Comparison of ENCODE assay signal across 18 cellular contexts in genomic region chr19:53962887-53963435, GRCh38. TPM values are rescaled to one million over a fixed set of nuclear protein-coding genes. Genes with fewer than 3 reads are reported as not detected.
DNase-seq lines count a peak whose midpoint lies in the region; ATAC-seq and TF ChIP-seq lines count a peak whose summit lies in the region.
"Had no signal": no experiment of that assay in that cellular context is flagged by ENCODE, and none has a peak within 500 bp of the region (broad histone marks: within the 10 kb centered on the region; RNA-seq: fewer than 3 reads in every experiment).

TSS of gene CACNG8 (plus strand) at chr19:53962937.

- H3K36me3 ChIP-seq in smooth muscle cell (ENCODE audit: low read depth) (no peaks in the 10 kb centered on the region), ascending aorta (no peaks in the 10 kb centered on the region)
- H3K36me3 ChIP-seq: tibial nerve had no signal

- DNase-seq in HFF-Myc (ENCODE audit: extremely low read depth, low read depth) (no peak), astrocyte of the spinal cord (ENCODE audit: low read depth, low spot score) (no peak), smooth muscle cell (lab: John Stamatoyannopoulos, UW; ENCODE audit: unreplicated experiment) (no peak), ascending aorta (ENCODE audit: low spot score in 2 of 2) (no peak), NCI-H128 (lab: John Stamatoyannopoulos, UW; ENCODE audit: unreplicated experiment) (no peak)
- DNase-seq: activated effector memory CD4-positive, alpha-beta T cell treated with anti-CD3 and anti-CD28 coated beads, Interleukin-2, amount 50 U/mL, for 16 hours; head of caudate nucleus; KBM-7; left cardiac atrium; NCI-H1092 treated with DMSO at 0.1 percent for 48 hours; small intestine had no signal

- H3K4me3 ChIP-seq in HFF-Myc (replicated peaks; ENCODE audit: low read depth, low read length) (0 out of 2 replicates have a peak within 1 kb of the TSS, but pooled peaks have one; percentile 9), astrocyte of the spinal cord (ENCODE audit: low read depth, low read length) (peak within 1 kb of the TSS; percentile 12), iPS-11a (ENCODE audit: low read depth, low read length) (peak within 1 kb of the TSS; percentile 41), smooth muscle cell (peak within 1 kb of the TSS; percentile 30), ascending aorta (no peak within 1 kb of the TSS)
- H3K4me3 ChIP-seq: coronary artery, tibial nerve had no signal

- no peaks in the 10 kb centered on the region for H3K9me3 ChIP-seq in smooth muscle cell (replicated peaks; ENCODE audit: low read depth)
- H3K9me3 ChIP-seq in ascending aorta, result no peaks in the 10 kb centered on the region
- H3K9me3 ChIP-seq: tibial nerve had no signal

- H3K4me1 ChIP-seq in smooth muscle cell (ENCODE audit: low read depth), result peaks cover 16% of the 10 kb centered on the region
- no peaks in the 10 kb centered on the region for H3K4me1 ChIP-seq in ascending aorta
- H3K4me1 ChIP-seq: tibial nerve had no signal

- H3K4me2 ChIP-seq in smooth muscle cell, result peak within 1 kb of the TSS; percentile 80

- ATAC-seq in GM19397 (IDR thresholded peaks at IDR 0.05; ENCODE audit: unreplicated experiment) (no peak), GM21529 (IDR thresholded peaks at IDR 0.05; ENCODE audit: unreplicated experiment) (no peak)
- ATAC-seq: activated CD4-positive, CD25-positive, alpha-beta regulatory T cell treated with anti-CD3 and anti-CD28 coated beads, Interleukin-2, amount 50 U/mL, for 24 hours; left cardiac atrium had no signal

- H3F3A ChIP-seq in smooth muscle cell (ENCODE audit: low read depth), result no peaks in the 10 kb centered on the region

- no peaks in the 10 kb centered on the region for H4K20me1 ChIP-seq in smooth muscle cell (ENCODE audit: low read depth)

- no peaks in the 10 kb centered on the region for H3K79me2 ChIP-seq in smooth muscle cell (ENCODE audit: low read depth)

- H3K27ac ChIP-seq in smooth muscle cell (ENCODE audit: low read depth), result no peak within 1 kb of the TSS
- no peak within 1 kb of the TSS for H3K27ac ChIP-seq in ascending aorta
- H3K27ac ChIP-seq: coronary artery, tibial nerve had no signal

- 1% methylated on average over 40 of the region's 56 CpGs for WGBS in smooth muscle cell (ENCODE audit: low lambda C conversion rate)

- intact Hi-C loops in ascending aorta (cut with DNase I), result no loop called here

- H3K27me3 ChIP-seq in smooth muscle cell (ENCODE audit: low read depth) (peaks cover 70% of the 10 kb centered on the region), ascending aorta (peaks cover 10% of the 10 kb centered on the region)

- in situ Hi-C loops in astrocyte of the spinal cord (cut with HindIII; ENCODE audit: low sequenced_read_pairs), result no loop called here

- no peak within 1 kb of the TSS for H3K9ac ChIP-seq in smooth muscle cell (ENCODE audit: low read depth)

- TF ChIP-seq CTCF in HFF-Myc (IDR thresholded peaks at IDR 0.05; ENCODE audit: low read depth, low read length, missing control alignments), result no peak
- no peak for TF ChIP-seq CTCF in astrocyte of the spinal cord (IDR thresholded peaks at IDR 0.05; ENCODE audit: low read depth, low read length)
- TF ChIP-seq CTCF in smooth muscle cell (IDR thresholded peaks at IDR 0.05; ENCODE audit: borderline replicate concordance, insufficient read depth, poor library complexity, severe bottlenecking), result no peak
- no peak for TF ChIP-seq CTCF in ascending aorta (IDR thresholded peaks at IDR 0.05)

- H2AFZ ChIP-seq in smooth muscle cell (ENCODE audit: low read depth), result peak within 1 kb of the TSS; percentile 37

RNA-seq across cellular contexts. Expression of gene CACNG8, which starts in this region (rescaled TPM):
- total RNA-seq in smooth muscle cell, result 0.04 and 0.31 TPM in 2 replicates
- 0.03 and 0.19 TPM in 2 replicates for polyA plus RNA-seq in smooth muscle cell
- total RNA-seq in ascending aorta, result 0.32 TPM
- total RNA-seq: tibial nerve had no signal
- polyA plus RNA-seq: CD14-positive monocyte had no signal

Comparison
In these comparisons a context has a peak if more than half of its experiments do, and no peak if none do; other contexts are left out.
1. H3K4me3 ChIP-seq: peak in HFF-Myc (single experiment), astrocyte of the spinal cord (single experiment), iPS-11a (single experiment) and smooth muscle cell (single experiment); none in ascending aorta (0 of 2).